1 cellular context compared by ENCODE assay signal in genomic region chr1:236335633-236336032, GRCh38. TPM values are rescaled to one million over a fixed set of nuclear protein-coding genes. Genes with fewer than 3 reads are reported as not detected.
"Had no signal": no experiment of that assay in that cellular context is flagged by ENCODE, and none has a peak within 500 bp of the region (broad histone marks: within the 10 kb centered on the region; RNA-seq: fewer than 3 reads in every experiment).

No MANE protein-coding gene starts in this region.

RNA-seq across cellular contexts. Expression of gene EDARADD, which starts 58.5 kb away (rescaled TPM):
- total RNA-seq: activated B cell treated with CpG ODN at 0.5 μM for 24 hours had no signal
